9 cellular contexts compared by ENCODE assay signal in the genomic region with DNA sequence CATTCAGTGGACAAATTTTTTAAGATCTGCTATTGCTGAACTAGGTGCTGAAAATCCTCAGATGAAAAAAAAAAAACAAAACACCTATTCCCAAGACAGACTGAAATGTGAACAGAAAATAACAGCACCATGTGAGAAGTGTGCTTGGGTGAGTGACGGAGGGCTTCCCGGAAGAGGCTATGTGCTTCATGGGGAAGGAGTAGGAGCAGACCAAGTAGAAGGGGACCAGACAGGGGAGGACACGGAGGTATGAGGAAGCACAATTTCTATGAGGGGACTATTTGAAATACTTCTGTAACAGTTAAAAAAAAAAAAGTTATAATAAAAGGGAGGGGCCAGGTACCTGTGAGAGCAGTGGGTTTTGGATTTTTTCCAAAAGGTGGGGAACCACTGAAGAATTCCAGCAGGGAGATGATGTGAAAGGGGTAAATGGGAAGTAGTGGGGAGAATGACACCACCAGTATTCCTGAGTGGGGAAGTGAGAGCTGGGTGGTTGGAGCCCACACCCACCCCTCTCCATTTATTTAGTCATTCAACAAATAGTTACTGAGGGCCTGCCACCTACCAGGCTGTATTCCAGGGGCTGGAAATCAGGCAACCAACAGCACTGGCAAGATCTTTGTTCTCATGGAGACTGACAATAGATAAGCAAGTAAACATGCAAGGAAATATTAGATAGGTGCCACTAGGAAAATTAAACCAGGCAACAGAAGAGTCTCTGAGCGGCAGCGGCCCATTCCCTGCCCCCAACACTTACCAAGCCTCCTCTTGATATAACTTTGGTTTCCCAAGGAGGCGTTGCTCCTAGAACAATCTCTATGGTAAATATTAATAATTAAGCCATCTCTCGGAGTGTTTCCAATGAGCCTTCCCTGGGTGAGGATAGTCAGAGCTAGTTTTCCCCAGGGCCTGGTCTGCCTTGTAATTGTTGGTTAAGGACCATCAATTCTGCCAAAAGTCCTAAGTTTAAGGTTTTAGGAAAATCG. TPM values are rescaled to one million over a fixed set of nuclear protein-coding genes. Genes with fewer than 3 reads are reported as not detected.
DNase-seq lines count a peak whose midpoint lies in the region; ATAC-seq, FAIRE-seq and TF ChIP-seq lines count a peak whose summit lies in the region.
"Had no signal": no experiment of that assay in that cellular context is flagged by ENCODE, and none has a peak within 500 bp of the region (broad histone marks: within the 10 kb centered on the region; RNA-seq: fewer than 3 reads in every experiment).

No MANE protein-coding gene starts in this region.

- no peak for TF ChIP-seq RAD21 in HepG2 (CRISPR knock-in tag; IDR thresholded peaks at IDR 0.05)

- H2AFZ ChIP-seq in HepG2 (ENCODE audit: low read length), result peak overlapping the region; percentile 90

- CTCF ChIA-PET in activated CD8-positive, alpha-beta memory T cell treated with anti-CD3 and anti-CD28 coated beads, Interleukin-2, amount 10 ng/mL, durations not matched to agents 7 days and 5 days (lab: Charles Lee), result interaction anchor here (0.9 to 8.6 kb wide), 2 partner anchors 12 to 16 kb away, joined by 4 to 88 read pairs; no protein-coding TSS in a partner anchor
- CTCF ChIA-PET in HepG2 (lab: Yijun Ruan, JAX; ENCODE audit: low intra/inter-chr PET ratio, low total read pairs), result no interaction called here

- H3K9me3 ChIP-seq in HepG2 (ENCODE audit: low read length) (no peaks in the 10 kb centered on the region), suprapubic skin (no peaks in the 10 kb centered on the region)

- H3K27ac Mint-ChIP-seq in activated CD8-positive, alpha-beta memory T cell treated with anti-CD3 and anti-CD28 coated beads, Interleukin-2, amount 10 ng/mL, durations not matched to agents 7 days and 5 days, result peak overlapping the region; percentile 93

- no peak for ATAC-seq in activated CD8-positive, alpha-beta memory T cell treated with anti-CD3 and anti-CD28 coated beads, Interleukin-2, amount 10 ng/mL, durations not matched to agents 7 days and 5 days
- no peak for ATAC-seq in HepG2
- no peak for ATAC-seq in HG02938 (IDR thresholded peaks at IDR 0.05; ENCODE audit: unreplicated experiment)
- no peak for ATAC-seq in HG03520 (IDR thresholded peaks at IDR 0.05; ENCODE audit: unreplicated experiment)

- H3K4me1 ChIP-seq in HepG2 (ENCODE audit: insufficient read depth, low read length), result peaks cover 68% of the 10 kb centered on the region
- H3K4me1 ChIP-seq in suprapubic skin, result peaks cover 40% of the 10 kb centered on the region

- BruUV-seq in HepG2 (replicated peaks; lab: Mats Ljungman, UMichigan), result no TSS peak

- H3K27me3 ChIP-seq in HepG2 (ENCODE audit: control insufficient read depth in 1 of 2, insufficient read depth in 2 of 2, low read length in 2 of 2) (peaks cover 0 to 3% of the 10 kb centered on the region in 2 experiments; a peak in 2 of 5 replicates), suprapubic skin (no peaks in the 10 kb centered on the region)

- H4K20me1 ChIP-seq in HepG2 (ENCODE audit: insufficient read depth, low read length), result no peaks in the 10 kb centered on the region

- intact Hi-C loops in HepG2 (cut with micrococcal nuclease; ENCODE audit: unreplicated experiment), result no loop called here

- H3K4me2 ChIP-seq in HepG2 (ENCODE audit: low read depth, low read length), result peak overlapping the region; percentile 89

- TF ChIP-seq POLR2A in HepG2 (IDR thresholded peaks at IDR 0.05; ENCODE audit: insufficient read depth in 1 of 2, low read depth in 2 of 2, low read length in 2 of 2) (no peak), suprapubic skin (IDR thresholded peaks at IDR 0.05) (no peak)

- H3K4me3 ChIP-seq in HepG2 (replicated peaks in 1 of 3; ENCODE audit: insufficient read depth in 1 of 3, low read depth in 2 of 3, low read length in 3 of 3) (peak overlapping the region; percentile 56 to 74 (median 59)), suprapubic skin (peak overlapping the region; percentile 28)

- peaks cover 2% of the 10 kb centered on the region for H3K36me3 Mint-ChIP-seq in activated CD8-positive, alpha-beta memory T cell treated with anti-CD3 and anti-CD28 coated beads, Interleukin-2, amount 10 ng/mL, durations not matched to agents 7 days and 5 days

- H3K36me3 ChIP-seq in HepG2 (replicated peaks in 1 of 2; ENCODE audit: control insufficient read depth in 1 of 2, insufficient read depth in 2 of 2, low read length in 2 of 2), result no peaks in the 10 kb centered on the region
- no peaks in the 10 kb centered on the region for H3K36me3 ChIP-seq in suprapubic skin

- H3K79me2 ChIP-seq in HepG2 (ENCODE audit: insufficient read depth, low read length), result peaks cover 6% of the 10 kb centered on the region

- in situ Hi-C loops in HepG2 (cut with HindIII; ENCODE audit: extremely low pct_ligation_motif_present, low pct_unique_long_range_greater_than_20kb), result loop anchor here (5.0 kb wide), 1 partner anchor 33 kb away; no protein-coding TSS in a partner anchor

- peak overlapping the region; percentile 87 for H3K9ac ChIP-seq in HepG2 (ENCODE audit: insufficient read depth, low read depth, low read length)

- TF ChIP-seq CTCF in HepG2 (CRISPR knock-in tag; IDR thresholded peaks at IDR 0.05) (no peak), suprapubic skin (IDR thresholded peaks at IDR 0.05) (no peak)

- no peak for FAIRE-seq in HepG2 (lab: Jason Lieb, UNC)

- H3K9me3 Mint-ChIP-seq in activated CD8-positive, alpha-beta memory T cell treated with anti-CD3 and anti-CD28 coated beads, Interleukin-2, amount 10 ng/mL, durations not matched to agents 7 days and 5 days (ENCODE audit: low read depth), result no peaks in the 10 kb centered on the region

- WGBS in adipose tissue, 3 donors, result 33 to 66% (median 65%) methylated on average over 8 of the region's 8 CpGs
- WGBS in HepG2 (ENCODE audit: low lambda C conversion rate), result 35% methylated on average over 8 of the region's 8 CpGs
- 56% methylated on average over 8 of the region's 8 CpGs for WGBS in suprapubic skin

- POLR2A ChIA-PET in HepG2 (lab: Yijun Ruan, JAX), result interaction anchor here (1.3 to 8.7 kb wide), 5 partner anchors 13 to 99 kb away, joined by 4 to 82 read pairs (median 15); no protein-coding TSS in a partner anchor

- peak overlapping the region; percentile 12 for H3K4me3 Mint-ChIP-seq in activated CD8-positive, alpha-beta memory T cell treated with anti-CD3 and anti-CD28 coated beads, Interleukin-2, amount 10 ng/mL, durations not matched to agents 7 days and 5 days

- no peak for TF ChIP-seq EP300 in HepG2 (IDR thresholded peaks at IDR 0.05; ENCODE audit: low read depth in 2 of 2, low read length in 2 of 2)
- no peak for TF ChIP-seq EP300 in HepG2 (CRISPR knock-in tag; IDR thresholded peaks at IDR 0.05; ENCODE audit: borderline replicate concordance)
- TF ChIP-seq EP300 in suprapubic skin (IDR thresholded peaks at IDR 0.05), result no peak

- peaks cover 56% of the 10 kb centered on the region for H3K4me1 Mint-ChIP-seq in activated CD8-positive, alpha-beta memory T cell treated with anti-CD3 and anti-CD28 coated beads, Interleukin-2, amount 10 ng/mL, durations not matched to agents 7 days and 5 days

- no peak for DNase-seq in activated CD8-positive, alpha-beta memory T cell treated with anti-CD3 and anti-CD28 coated beads, Interleukin-2, amount 10 ng/mL, durations not matched to agents 7 days and 5 days
- DNase-seq in activated CD8-positive, alpha-beta memory T cell treated with anti-CD3 and anti-CD28 coated beads for 24 hours, result no peak
- DNase-seq in HepG2 (ENCODE audit: low spot score) (no peak), suprapubic skin (ENCODE audit: low spot score in 2 of 2) (no peak), NCI-H128 (lab: John Stamatoyannopoulos, UW; ENCODE audit: unreplicated experiment) (no peak)
- DNase-seq: AML-193 had no signal

- H3K27me3 Mint-ChIP-seq in activated CD8-positive, alpha-beta memory T cell treated with anti-CD3 and anti-CD28 coated beads, Interleukin-2, amount 10 ng/mL, durations not matched to agents 7 days and 5 days, result no peaks in the 10 kb centered on the region

- H3K27ac ChIP-seq in adipose tissue (ENCODE audit: low read depth, low read length) (peak overlapping the region; percentile 15), HepG2 (ENCODE audit: extremely low read length, insufficient read depth, low read length) (peak overlapping the region; percentile 93), suprapubic skin (peak overlapping the region; percentile 96)

TF ChIP-seq in HepG2, 621 proteins besides CTCF, POLR2A, EP300 and RAD21 (continues in another document):
- no peak for TF ChIP-seq ZSCAN29 (CRISPR knock-in tag; conservative IDR thresholded peaks at IDR 0.05)
- TF ChIP-seq HOXA5 (CRISPR knock-in tag; IDR thresholded peaks at IDR 0.05), result 0 out of 2 replicates have a peak, but pooled peaks have one; percentile 29
- no peak for TF ChIP-seq ZNF75D (CRISPR knock-in tag; IDR thresholded peaks at IDR 0.05; ENCODE audit: borderline replicate concordance)
- no peak for TF ChIP-seq NR2F2 (IDR thresholded peaks at IDR 0.05; ENCODE audit: borderline replicate concordance, low read depth)

RNA-seq across cellular contexts. Expression of a gene that starts 3.8 kb away (rescaled TPM):
- 10 to 100 TPM; 50.5 to 67.1 TPM for total RNA-seq in activated CD8-positive, alpha-beta memory T cell treated with anti-CD3 and anti-CD28 coated beads, Interleukin-2, amount 10 ng/mL, durations not matched to agents 7 days and 5 days
- 10 to 100 TPM; 12.0 to 27.6 (median 15.6) TPM for polyA plus RNA-seq in adipose tissue
- 55.9 and 61.2 TPM in 2 replicates for total RNA-seq in HepG2 (2016; rRNA removed; fragmentation: Illumina TruSeq; extraction: Trizol)
- 201 and 217 TPM in 2 replicates for total RNA-seq in HepG2 (2016; cell fraction: cytosol; rRNA removed; fragmentation: Illumina TruSeq; extraction: Trizol; ENCODE audit: low read depth)
- total RNA-seq in HepG2 (2016; cell fraction: insoluble cytoplasmic fraction; rRNA removed; fragmentation: Illumina TruSeq; extraction: Trizol), result 52.9 and 64.6 TPM in 2 replicates
- total RNA-seq in HepG2 (2016; cell fraction: membrane; rRNA removed; fragmentation: Illumina TruSeq; extraction: Trizol), result 111 and 117 TPM in 2 replicates
- 87.7 and 94.7 TPM in 2 replicates for total RNA-seq in HepG2 (2016; cell fraction: nucleus; rRNA removed; fragmentation: Illumina TruSeq; extraction: Trizol)
- 14.3 and 16.0 TPM in 2 replicates for polyA plus RNA-seq in HepG2 (2011; rRNA removed)
- polyA plus RNA-seq in HepG2 (2011; cell fraction: cytosol; rRNA removed), result 10.3 and 13.3 TPM in 2 replicates
- polyA plus RNA-seq in HepG2 (2011; cell fraction: nucleus; rRNA removed), result 39.8 and 44.5 TPM in 2 replicates
- 36.2 and 40.8 TPM in 2 replicates for polyA plus RNA-seq in HepG2 (2012)
- 10.3 and 13.7 TPM in 2 replicates for polyA plus RNA-seq in HepG2 (2016; cell fraction: cytosol; fragmentation: Illumina TruSeq; extraction: Trizol; ENCODE audit: low read depth)
- 42.1 and 42.7 TPM in 2 replicates for polyA plus RNA-seq in HepG2 (2016; cell fraction: insoluble cytoplasmic fraction; fragmentation: Illumina TruSeq; extraction: Trizol; ENCODE audit: low read depth)
- 25.5 and 25.9 TPM in 2 replicates for polyA plus RNA-seq in HepG2 (2016; cell fraction: membrane; fragmentation: Illumina TruSeq; extraction: Trizol; ENCODE audit: low read depth)
- 86.8 and 90.5 TPM in 2 replicates for polyA plus RNA-seq in HepG2 (2016; cell fraction: nucleus; fragmentation: Illumina TruSeq; extraction: Trizol; ENCODE audit: insufficient read depth, low read depth)
- 30.9 and 34.8 TPM in 2 replicates for polyA minus RNA-seq in HepG2 (2011; rRNA and poly(A)+ RNA removed; ENCODE audit: low replicate concordance)
- polyA minus RNA-seq in HepG2 (2011; cell fraction: cytosol; rRNA and poly(A)+ RNA removed), result 30.4 and 30.9 TPM in 2 replicates
- 88.7 and 110 TPM in 2 replicates for polyA minus RNA-seq in HepG2 (2011; cell fraction: nucleus; rRNA and poly(A)+ RNA removed)
- total RNA-seq in suprapubic skin, result 100 to 1,000 TPM in 1 of 4 donors, 10 to 100 TPM in 3; 43.2 to 105 (median 48.0) TPM

Comparison
In these comparisons a context has a peak if more than half of its experiments do, and no peak if none do; other contexts are left out.
1. H3K27ac ChIP-seq: peak in every context shown above with its lines; median percentile 96 in suprapubic skin; 93 in HepG2; 15 in adipose tissue.